ENCODE assay signal across 8 cellular contexts in genomic region chr5:65102826-65103673, GRCh38.
DNase-seq lines count a peak whose midpoint lies in the region; ATAC-seq and TF ChIP-seq lines count a peak whose summit lies in the region.

No MANE protein-coding gene starts in this region.

- ATAC-seq in CD8-positive, alpha-beta T cell: peak; percentile 75
- ATAC-seq in GM19455 (IDR thresholded peaks at IDR 0.05; ENCODE audit: unreplicated experiment) (peak; percentile 88), HG03565 (IDR thresholded peaks at IDR 0.05; ENCODE audit: unreplicated experiment) (peak; percentile 34)

- intact Hi-C loops in CD8-positive, alpha-beta T cell (cut with DNase I, micrococcal nuclease): loop anchor here (1.0 to 10.0 kb wide), 8 partner anchors 26 to 612 kb away; partner anchors contain the start of genes CENPK (in 1 of the 2), CWC27 (in 1 of the 2), PPWD1 (in 1 of the 2) and SREK1IP1 (in 1 of the 2)

- no peaks in the 10 kb centered on the region for H3K36me3 Mint-ChIP-seq in CD8-positive, alpha-beta T cell

- no peaks in the 10 kb centered on the region for H3K27me3 ChIP-seq in CD8-positive, alpha-beta T cell (ENCODE audit: insufficient read depth, low read length)

- H3K27ac ChIP-seq in CD8-positive, alpha-beta T cell (ENCODE audit: low read depth, low read length): peak overlapping the region; percentile 77

- no peak for TF ChIP-seq CTCF in CD8-positive, alpha-beta T cell (IDR thresholded peaks at IDR 0.05)

- H3K27ac Mint-ChIP-seq in CD8-positive, alpha-beta T cell: peak overlapping the region; percentile 95

- CTCF ChIA-PET in CD8-positive, alpha-beta T cell (lab: Charles Lee): interaction anchor here (0.9 to 1.8 kb wide), 4 partner anchors 9 to 380 kb away, joined by 3 to 12 read pairs (median 3); partner anchors contain the start of gene ADAMTS6

- H3K4me3 Mint-ChIP-seq in CD8-positive, alpha-beta T cell: peak overlapping the region; percentile 88

- H3K4me1 Mint-ChIP-seq in CD8-positive, alpha-beta T cell (ENCODE audit: low read depth): peaks cover 43% of the 10 kb centered on the region

- H3K9me3 Mint-ChIP-seq in CD8-positive, alpha-beta T cell: no peaks in the 10 kb centered on the region

- POLR2A ChIA-PET in CD8-positive, alpha-beta T cell (lab: Charles Lee): interaction anchor here (0.6 to 1.7 kb wide), 8 partner anchors 8 to 460 kb away, joined by 3 to 15 read pairs (median 4); partner anchors contain the start of genes ADAMTS6, CENPK and PPWD1

- H3K27me3 Mint-ChIP-seq in CD8-positive, alpha-beta T cell (ENCODE audit: low read depth): no peaks in the 10 kb centered on the region

- no peaks in the 10 kb centered on the region for H3K36me3 ChIP-seq in CD8-positive, alpha-beta T cell (ENCODE audit: insufficient read depth, low read length)

- DNase-seq in CD8-positive, alpha-beta T cell: peak; percentile 26 to 80 (median 53)
- DNase-seq in RPMI8226 (peak; percentile 26), globus pallidus (ENCODE audit: low spot score) (peak; percentile 52), pons (ENCODE audit: low spot score) (peak; percentile 39), dedifferentiated amniotic fluid mesenchymal stem cell (ENCODE audit: extremely low spot score) (no peak)
- peak; percentile 51 for DNase-seq in activated naive CD4-positive, alpha-beta T cell treated with Interleukin-2 at 50 U/mL for 16 hours

- H3K9me3 ChIP-seq in CD8-positive, alpha-beta T cell (ENCODE audit: low read length): no peaks in the 10 kb centered on the region

- H3K4me3 ChIP-seq in CD8-positive, alpha-beta T cell (ENCODE audit: low read depth, low read length): peak overlapping the region; percentile 64

- H3K4me1 ChIP-seq in CD8-positive, alpha-beta T cell (ENCODE audit: insufficient read depth, low read length): peaks cover 24% of the 10 kb centered on the region

Comparison
In these comparisons a context has a peak if more than half of its experiments do, and no peak if none do; other contexts are left out.
1. ATAC-seq: peak in every context shown above with its lines; median percentile 88 in GM19455; 75 in CD8-positive, alpha-beta T cell; 34 in HG03565.